Comparison of ENCODE assay signal across 8 cellular contexts in genomic region chr13:106536244-106537034, GRCh38.
DNase-seq lines count a peak whose midpoint lies in the region; ATAC-seq and TF ChIP-seq lines count a peak whose summit lies in the region.

No MANE protein-coding gene starts in this region.

- DNase-seq in AG04449 (ENCODE audit: low read depth, low spot score) (no peak), NCI-H345 (lab: John Stamatoyannopoulos, UW) (peak; percentile 92), left kidney (ENCODE audit: low read depth, low spot score) (peak; percentile 97)
- peak; percentile 86 to 91 for DNase-seq in activated CD4-positive, alpha-beta T cell treated with anti-CD3 and anti-CD28 coated beads for 4 hours
- DNase-seq in stimulated activated CD4-positive, alpha-beta T cell treated with anti-CD3 and anti-CD28 coated beads, Interleukin-1b, Interleukin-23, amount 100 ng/mL, for 48 hours = peak; percentile 76

- H3K4me3 ChIP-seq in AG04449 (ENCODE audit: low read depth, low read length) = peak overlapping the region; percentile 74

- peak; percentile 98 for TF ChIP-seq CTCF in AG04449 (IDR thresholded peaks at IDR 0.05; ENCODE audit: insufficient read depth, low read length, missing control alignments)

- ATAC-seq in GM18861 (IDR thresholded peaks at IDR 0.05; ENCODE audit: unreplicated experiment) = peak; percentile 29
- peak; percentile 29 for ATAC-seq in HG03108 (IDR thresholded peaks at IDR 0.05; ENCODE audit: unreplicated experiment)

- CTCF ChIA-PET in AG04449 (lab: Yijun Ruan, JAX) = interaction anchor here (0.6 to 5.0 kb wide), 34 partner anchors 9 to 1966 kb away, joined by 3 to 55 read pairs (median 4); no protein-coding TSS in a partner anchor

- POLR2A ChIA-PET in AG04449 (lab: Yijun Ruan, JAX) = interaction anchor here (1.0 to 1.5 kb wide), 3 partner anchors 12 to 1763 kb away, joined by 3 to 6 read pairs (median 4); no protein-coding TSS in a partner anchor

- peak overlapping the region; percentile 65 for H3K27ac ChIP-seq in cingulate gyrus (ENCODE audit: low read depth, low read length)
